24 cellular contexts compared by ENCODE assay signal in the genomic region with DNA sequence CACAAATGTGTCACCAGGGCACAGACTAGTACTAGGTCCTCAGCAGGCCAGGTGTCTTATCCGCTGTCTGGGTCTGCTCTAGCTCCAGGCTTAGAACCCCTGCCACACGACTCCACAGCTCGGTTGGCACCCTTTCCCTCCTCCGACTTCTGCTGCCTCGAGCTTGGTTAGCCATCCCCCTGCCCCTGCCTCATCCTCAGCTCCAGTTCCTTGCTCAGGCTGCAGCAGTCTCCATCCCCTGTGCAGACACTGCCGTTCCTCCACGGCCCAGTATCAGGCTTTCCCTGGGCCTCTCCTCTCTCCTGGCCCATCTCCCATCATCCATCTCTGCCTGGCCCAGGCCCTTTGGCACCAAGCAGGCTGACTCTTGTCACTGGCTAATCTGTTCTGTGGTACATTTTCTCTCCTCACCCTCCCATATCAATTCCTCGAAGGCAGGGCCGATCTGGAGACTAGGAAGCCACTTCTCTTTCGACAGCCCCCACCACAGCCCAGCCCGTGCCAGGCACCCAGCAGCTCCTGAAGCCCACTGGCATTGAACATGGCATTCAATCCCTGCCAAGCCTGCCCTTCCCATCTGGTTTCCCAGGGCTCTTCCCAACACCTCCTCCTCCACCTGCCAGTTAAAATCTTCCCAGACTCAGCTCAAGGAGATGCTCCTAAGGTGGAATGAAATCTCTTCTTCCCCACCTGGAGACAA. TPM values are rescaled to one million over a fixed set of nuclear protein-coding genes. Genes with fewer than 3 reads are reported as not detected.
DNase-seq lines count a peak whose midpoint lies in the region; TF ChIP-seq lines count a peak whose summit lies in the region.
"Had no signal": no experiment of that assay in that cellular context is flagged by ENCODE, and none has a peak within 500 bp of the region (broad histone marks: within the 10 kb centered on the region; RNA-seq: fewer than 3 reads in every experiment).

No MANE protein-coding gene starts in this region.

- no peaks in the 10 kb centered on the region for H3K9me3 ChIP-seq in suprapubic skin
- no peaks in the 10 kb centered on the region for H3K9me3 ChIP-seq in CD4-positive, alpha-beta memory T cell (ENCODE audit: control insufficient read depth in 1 of 2, low read length in 2 of 2)
- H3K9me3 ChIP-seq: HAP-1, MG63, mucosa of descending colon, stomach had no signal

- no peak for TF ChIP-seq CTCF in nephron (IDR thresholded peaks at IDR 0.05; ENCODE audit: unreplicated experiment in 3 of 3)
- TF ChIP-seq CTCF in suprapubic skin (IDR thresholded peaks at IDR 0.05), result no peak

- 51% methylated on average over 11 of the region's 11 CpGs for WGBS in suprapubic skin

- H3K36me3 Mint-ChIP-seq in activated naive CD4-positive, alpha-beta T cell treated with anti-CD3 and anti-CD28 coated beads, Interleukin-2, amount 10 ng/mL, durations not matched to agents 7 days and 5 days, result no peaks in the 10 kb centered on the region
- no peaks in the 10 kb centered on the region for H3K36me3 Mint-ChIP-seq in nephron (ENCODE audit: low read depth)
- peaks cover 0 to 6% of the 10 kb centered on the region in 2 donors for H3K36me3 Mint-ChIP-seq in CD4-positive, alpha-beta memory T cell
- peaks cover 2% of the 10 kb centered on the region for H3K36me3 Mint-ChIP-seq in activated naive CD8-positive, alpha-beta T cell treated with anti-CD3 and anti-CD28 coated beads for 36 hours

- peak overlapping the region; percentile 9 for H3K4me3 Mint-ChIP-seq in activated naive CD4-positive, alpha-beta T cell treated with anti-CD3 and anti-CD28 coated beads, Interleukin-2, amount 10 ng/mL, durations not matched to agents 7 days and 5 days
- H3K4me3 Mint-ChIP-seq in nephron, result peak overlapping the region in 1 of 3 experiments; percentile 21
- peak overlapping the region in 1 of 8 donors; percentile 17 for H3K4me3 Mint-ChIP-seq in CD4-positive, alpha-beta memory T cell
- no peak overlapping the region for H3K4me3 Mint-ChIP-seq in activated naive CD8-positive, alpha-beta T cell treated with anti-CD3 and anti-CD28 coated beads for 36 hours

- intact Hi-C loops in CD4-positive, alpha-beta memory T cell (cut with micrococcal nuclease), result loop anchor here (2.0 kb wide), 1 partner anchor 13 kb away; no protein-coding TSS in a partner anchor

- H3K9me3 Mint-ChIP-seq in activated naive CD4-positive, alpha-beta T cell treated with anti-CD3 and anti-CD28 coated beads, Interleukin-2, amount 10 ng/mL, durations not matched to agents 7 days and 5 days, result no peaks in the 10 kb centered on the region
- H3K9me3 Mint-ChIP-seq in nephron, result no peaks in the 10 kb centered on the region
- no peaks in the 10 kb centered on the region for H3K9me3 Mint-ChIP-seq in CD4-positive, alpha-beta memory T cell
- no peaks in the 10 kb centered on the region for H3K9me3 Mint-ChIP-seq in activated naive CD8-positive, alpha-beta T cell treated with anti-CD3 and anti-CD28 coated beads for 36 hours
- H3K9me3 Mint-ChIP-seq: activated CD8-positive, alpha-beta T cell treated with anti-CD3 and anti-CD28 coated beads for 36 hours had no signal

- no peaks in the 10 kb centered on the region for H3K36me3 ChIP-seq in suprapubic skin
- H3K36me3 ChIP-seq in CD4-positive, alpha-beta memory T cell (ENCODE audit: insufficient read depth, low read length), result no peaks in the 10 kb centered on the region
- H3K36me3 ChIP-seq: HAP-1, MG63 had no signal

- no peaks in the 10 kb centered on the region for H3K27me3 ChIP-seq in suprapubic skin
- H3K27me3 ChIP-seq in CD4-positive, alpha-beta memory T cell (ENCODE audit: insufficient read depth, low read length), result no peaks in the 10 kb centered on the region
- H3K27me3 ChIP-seq: MG63 had no signal

- no peak for DNase-seq in activated naive CD4-positive, alpha-beta T cell treated with anti-CD3 and anti-CD28 coated beads, Interleukin-2, amount 10 ng/mL, durations not matched to agents 7 days and 5 days
- DNase-seq in activated naive CD4-positive, alpha-beta T cell treated with anti-CD3 and anti-CD28 coated beads, Interleukin-2, amount 50 U/mL, for 16 hours, result no peak
- DNase-seq in cerebellar cortex (ENCODE audit: low spot score), result peak; percentile 50
- peak; percentile 57 to 71 for DNase-seq in suprapubic skin (ENCODE audit: low spot score in 2 of 2)
- DNase-seq in NCI-H748 (lab: John Stamatoyannopoulos, UW; ENCODE audit: unreplicated experiment), result no peak
- DNase-seq in CD4-positive, alpha-beta memory T cell, result no peak
- no peak for DNase-seq in activated naive CD8-positive, alpha-beta T cell treated with anti-CD3 and anti-CD28 coated beads for 36 hours
- DNase-seq: activated CD4-positive, CD25-positive, alpha-beta regulatory T cell; activated CD8-positive, alpha-beta T cell treated with anti-CD3 and anti-CD28 coated beads for 36 hours; activated gamma-delta T cell; activated T-cell treated with anti-CD3 and anti-CD28 coated beads for 4 hours; amniotic stem cell; dermis blood vessel endothelial cell; MG63; mucosa of descending colon; NCI-H1436; NCI-H510A treated with DMSO at 0.1 percent for 48 hours; occipital lobe; stimulated activated CD4-positive, alpha-beta T cell treated with anti-CD3 and anti-CD28 coated beads, Interleukin-2, amount 100 ng/mL, for 48 hours; stomach had no signal

- POLR2A ChIA-PET in CD4-positive, alpha-beta memory T cell (lab: Charles Lee; ENCODE audit: partially characterized antibody), result interaction anchor here (0.7 kb wide), 1 partner anchor 17 kb away, joined by 6 read pairs; no protein-coding TSS in a partner anchor

- TF ChIP-seq EP300 in suprapubic skin (IDR thresholded peaks at IDR 0.05), result no peak

- no peak overlapping the region for H3K27ac Mint-ChIP-seq in activated naive CD4-positive, alpha-beta T cell treated with anti-CD3 and anti-CD28 coated beads, Interleukin-2, amount 10 ng/mL, durations not matched to agents 7 days and 5 days
- peak overlapping the region in 2 of 3 experiments; percentile 40 to 83 for H3K27ac Mint-ChIP-seq in nephron
- H3K27ac Mint-ChIP-seq in CD4-positive, alpha-beta memory T cell, result peak overlapping the region in 2 of 7 donors; percentile 61 to 63
- no peak overlapping the region for H3K27ac Mint-ChIP-seq in activated naive CD8-positive, alpha-beta T cell treated with anti-CD3 and anti-CD28 coated beads for 36 hours
- H3K27ac Mint-ChIP-seq: activated CD8-positive, alpha-beta T cell treated with anti-CD3 and anti-CD28 coated beads for 36 hours had no signal

- no peak overlapping the region for H3K4me3 ChIP-seq in suprapubic skin
- no peak overlapping the region for H3K4me3 ChIP-seq in CD4-positive, alpha-beta memory T cell (ENCODE audit: low read length in 2 of 2)
- H3K4me3 ChIP-seq: HAP-1, mucosa of descending colon, smooth muscle cell had no signal

- peaks cover 62% of the 10 kb centered on the region for H3K4me1 ChIP-seq in suprapubic skin
- H3K4me1 ChIP-seq in CD4-positive, alpha-beta memory T cell (ENCODE audit: insufficient read depth, low read length), result peaks cover 10% of the 10 kb centered on the region

- H3K4me1 Mint-ChIP-seq in activated naive CD4-positive, alpha-beta T cell treated with anti-CD3 and anti-CD28 coated beads, Interleukin-2, amount 10 ng/mL, durations not matched to agents 7 days and 5 days, result peaks cover 27% of the 10 kb centered on the region
- H3K4me1 Mint-ChIP-seq in nephron, result peaks cover 22% of the 10 kb centered on the region
- H3K4me1 Mint-ChIP-seq in CD4-positive, alpha-beta memory T cell, result peaks cover 10 to 31% (median 18%) of the 10 kb centered on the region in 4 donors
- H3K4me1 Mint-ChIP-seq in activated naive CD8-positive, alpha-beta T cell treated with anti-CD3 and anti-CD28 coated beads for 36 hours, result peaks cover 18% of the 10 kb centered on the region

- H3K27me3 Mint-ChIP-seq in activated naive CD4-positive, alpha-beta T cell treated with anti-CD3 and anti-CD28 coated beads, Interleukin-2, amount 10 ng/mL, durations not matched to agents 7 days and 5 days, result peaks cover 33% of the 10 kb centered on the region
- H3K27me3 Mint-ChIP-seq in nephron (ENCODE audit: low read depth), result peaks cover 14% of the 10 kb centered on the region
- peaks cover 0 to 6% of the 10 kb centered on the region in 2 donors for H3K27me3 Mint-ChIP-seq in CD4-positive, alpha-beta memory T cell
- peaks cover 3% of the 10 kb centered on the region for H3K27me3 Mint-ChIP-seq in activated naive CD8-positive, alpha-beta T cell treated with anti-CD3 and anti-CD28 coated beads for 36 hours
- H3K27me3 Mint-ChIP-seq: activated CD8-positive, alpha-beta T cell treated with anti-CD3 and anti-CD28 coated beads for 36 hours had no signal

- no peak for TF ChIP-seq POLR2A in suprapubic skin (IDR thresholded peaks at IDR 0.05)

- peak overlapping the region; percentile 34 for H3K27ac ChIP-seq in suprapubic skin
- H3K27ac ChIP-seq in CD4-positive, alpha-beta memory T cell (ENCODE audit: low read depth, low read length), result no peak overlapping the region

- CTCF ChIA-PET in activated naive CD4-positive, alpha-beta T cell treated with anti-CD3 and anti-CD28 coated beads, Interleukin-2, amount 10 ng/mL, durations not matched to agents 7 days and 5 days (lab: Charles Lee), result interaction anchor here (1.1 kb wide), 1 partner anchor 11 kb away, joined by 3 read pairs; no protein-coding TSS in a partner anchor
- CTCF ChIA-PET in CD4-positive, alpha-beta memory T cell (lab: Charles Lee; ENCODE audit: partially characterized antibody), result interaction anchor here (0.9 to 3.6 kb wide), 2 partner anchors 11 to 132 kb away, joined by 4 to 41 read pairs; no protein-coding TSS in a partner anchor

RNA-seq across cellular contexts. Expression of a gene that starts 1.4 kb away (rescaled TPM):
- 100 to 1,000 TPM; 294 to 451 (median 340) TPM for total RNA-seq in suprapubic skin
- total RNA-seq in CD4-positive, alpha-beta memory T cell, result 10 to 100 TPM; 49.5 to 50.0 TPM
- 10 to 100 TPM; 45.9 to 69.2 TPM for polyA plus RNA-seq in CD4-positive, alpha-beta memory T cell
- 10 to 100 TPM; 34.4 to 36.1 TPM for total RNA-seq in activated naive CD8-positive, alpha-beta T cell treated with anti-CD3 and anti-CD28 coated beads for 36 hours

RNA-seq across cellular contexts. Expression of a gene that starts 19.0 kb away (rescaled TPM):
- total RNA-seq in suprapubic skin, result 100 to 1,000 TPM in 3 of 4 donors, 10 to 100 TPM in 1; 94.9 to 132 (median 111) TPM
- total RNA-seq in CD4-positive, alpha-beta memory T cell, result 10 to 100 TPM; 91.2 to 94.4 TPM
- 100 to 1,000 TPM; 116 to 140 TPM for polyA plus RNA-seq in CD4-positive, alpha-beta memory T cell
- 100 to 1,000 TPM; 193 to 200 TPM for total RNA-seq in activated naive CD8-positive, alpha-beta T cell treated with anti-CD3 and anti-CD28 coated beads for 36 hours

RNA-seq across cellular contexts. Expression of a gene that starts 20.0 kb away (rescaled TPM):
- total RNA-seq in suprapubic skin, result 1 to 10 TPM; 1.2 to 2.6 (median 1.5) TPM
- total RNA-seq in CD4-positive, alpha-beta memory T cell, result under 1 TPM; 0.52 to 0.72 TPM
- under 1 TPM in 1 of 2 donors, not detected in 1; 0.13 TPM for polyA plus RNA-seq in CD4-positive, alpha-beta memory T cell
- under 1 TPM; 0.14 to 0.19 TPM for total RNA-seq in activated naive CD8-positive, alpha-beta T cell treated with anti-CD3 and anti-CD28 coated beads for 36 hours

RNA-seq across cellular contexts. Expression of a gene that starts 35.3 kb away (rescaled TPM):
- total RNA-seq in suprapubic skin, result 10 to 100 TPM; 12.6 to 22.0 (median 14.7) TPM
- total RNA-seq in CD4-positive, alpha-beta memory T cell, result under 1 TPM in 1 of 2 experiments, not detected in 1; 0.19 TPM
- under 1 TPM in 1 of 2 donors, not detected in 1; 0.28 TPM for polyA plus RNA-seq in CD4-positive, alpha-beta memory T cell
- total RNA-seq in activated naive CD8-positive, alpha-beta T cell treated with anti-CD3 and anti-CD28 coated beads for 36 hours, result under 1 TPM; 0.08 to 0.16 TPM
- total RNA-seq: endothelial cell of umbilical vein had no signal

RNA-seq across cellular contexts. Expression of a gene that starts 45.8 kb away (rescaled TPM):
- total RNA-seq in suprapubic skin, result under 1 TPM in 2 of 4 donors, not detected in 2; 0.45 to 0.48 TPM
- 1 to 10 TPM in 1 of 2 experiments, under 1 TPM in 1; 0.44 to 1.0 TPM for total RNA-seq in CD4-positive, alpha-beta memory T cell
- not detected for polyA plus RNA-seq in CD4-positive, alpha-beta memory T cell
- total RNA-seq in activated naive CD8-positive, alpha-beta T cell treated with anti-CD3 and anti-CD28 coated beads for 36 hours, result under 1 TPM; 0.36 to 0.62 TPM

Comparison
In these comparisons a context has a peak if more than half of its experiments do, and no peak if none do; other contexts are left out.
1. DNase-seq: peak in cerebellar cortex (single experiment) and suprapubic skin (2 of 2); none in activated naive CD4-positive, alpha-beta T cell treated with anti-CD3 and anti-CD28 coated beads, Interleukin-2, amount 10 ng/mL, durations not matched to agents 7 days and 5 days (single experiment), activated naive CD4-positive, alpha-beta T cell treated with anti-CD3 and anti-CD28 coated beads, Interleukin-2, amount 50 U/mL, for 16 hours (single experiment), NCI-H748 (single experiment), CD4-positive, alpha-beta memory T cell (0 of 5) and activated naive CD8-positive, alpha-beta T cell treated with anti-CD3 and anti-CD28 coated beads for 36 hours (single experiment).
2. H3K27ac Mint-ChIP-seq: peak in nephron (2 of 3); none in activated naive CD4-positive, alpha-beta T cell treated with anti-CD3 and anti-CD28 coated beads, Interleukin-2, amount 10 ng/mL, durations not matched to agents 7 days and 5 days (single experiment) and activated naive CD8-positive, alpha-beta T cell treated with anti-CD3 and anti-CD28 coated beads for 36 hours (single experiment).
3. RNA of a gene that starts 1.4 kb away (total RNA-seq): 294 to 451 TPM in suprapubic skin; 49.5 to 50.0 TPM in CD4-positive, alpha-beta memory T cell and 34.4 to 36.1 TPM in activated naive CD8-positive, alpha-beta T cell treated with anti-CD3 and anti-CD28 coated beads for 36 hours; every median in the first group is over 4 times any median in the second.